Comparison of ENCODE assay signal across 8 cellular contexts in the genomic region with DNA sequence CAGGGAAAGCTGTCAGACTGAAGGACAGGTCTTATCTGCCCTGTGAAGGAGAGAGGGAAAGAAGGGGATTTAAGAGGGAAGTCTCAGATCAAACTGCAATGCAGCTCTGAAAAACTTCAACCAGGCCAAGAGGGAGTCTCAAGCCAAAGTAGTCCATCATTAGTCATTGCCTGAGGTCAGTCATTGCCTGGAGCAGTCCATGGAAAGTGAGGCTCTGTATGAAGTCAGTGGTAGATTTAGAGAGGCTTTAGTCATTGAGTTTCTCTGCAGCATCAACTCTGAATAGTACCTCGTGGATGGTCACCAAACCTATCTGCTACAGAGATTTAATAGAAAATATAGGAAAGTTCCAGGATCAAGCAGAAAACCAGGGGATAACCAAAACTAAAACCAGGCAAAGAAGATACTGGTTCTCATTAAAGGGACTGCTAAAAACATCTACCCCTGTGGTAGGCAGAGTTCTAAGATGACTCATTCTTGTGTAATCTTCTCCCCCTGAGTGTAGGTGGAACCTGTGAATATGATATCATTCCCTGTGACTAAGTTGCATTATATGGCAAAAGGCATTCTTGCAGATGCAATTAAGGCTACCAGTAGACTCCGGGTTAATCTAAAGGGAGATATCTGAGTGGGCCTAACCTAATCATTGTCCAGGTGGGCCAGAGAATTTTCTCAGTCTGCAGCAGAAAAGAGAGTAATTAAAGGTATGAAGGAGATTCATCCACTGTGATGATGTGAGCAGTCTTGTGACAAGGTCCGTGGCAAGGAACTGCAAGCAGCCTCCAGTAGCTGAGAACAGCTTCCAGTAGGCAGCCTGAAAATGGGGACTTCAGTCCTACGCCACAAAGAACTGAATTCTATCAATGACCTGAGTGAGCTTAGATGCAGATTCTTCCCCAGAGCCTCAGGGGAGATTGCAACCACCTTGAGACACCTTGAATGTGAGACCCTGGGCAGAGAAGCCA.
A peak's percentile ranks its signal among the peaks of the same experiment; 100 is the strongest.
DNase-seq lines count a peak whose midpoint lies in the region; ATAC-seq and TF ChIP-seq lines count a peak whose summit lies in the region.

No MANE protein-coding gene starts in this region.

- TF ChIP-seq POLR2A in NB4 (IDR thresholded peaks at IDR 0.05; ENCODE audit: extremely low read depth, insufficient read length), result no peak

- intact Hi-C loops in head of caudate nucleus (cut with DNase I), result no loop called here

- H3K23me2 ChIP-seq in H9 (ENCODE audit: insufficient read length, low read depth, low read length, poor library complexity, severe bottlenecking), result no peaks in the 10 kb centered on the region

- no peaks in the 10 kb centered on the region for H3K79me1 ChIP-seq in H9 (ENCODE audit: insufficient read depth, low read depth, low read length, poor library complexity, severe bottlenecking)

- no peak overlapping the region for H4K91ac ChIP-seq in H9 (ENCODE audit: insufficient read length, low read depth, low read length)

- no peak overlapping the region for H3K23ac ChIP-seq in H9 (ENCODE audit: insufficient read length, low read depth, low read length)

- H3K79me2 ChIP-seq in H9 (ENCODE audit: insufficient read depth, low read length), result no peaks in the 10 kb centered on the region

- no peaks in the 10 kb centered on the region for H3K9me3 Mint-ChIP-seq in H9

- H3T11ph ChIP-seq in H9 (ENCODE audit: low read length), result no peak overlapping the region

- H2BK20ac ChIP-seq in H9 (ENCODE audit: low read depth, low read length, poor library complexity, severe bottlenecking), result no peak overlapping the region

- no peaks in the 10 kb centered on the region for H3K4me1 ChIP-seq in H9 (ENCODE audit: insufficient read depth, low read length)

- H3K27ac ChIP-seq in H9 (ENCODE audit: insufficient read length, low read depth, low read length), result no peak overlapping the region

- no peak overlapping the region for H2BK12ac ChIP-seq in H9 (ENCODE audit: insufficient read length, low read depth, low read length)

- no peak for TF ChIP-seq CTCF in NB4 (IDR thresholded peaks at IDR 0.05; ENCODE audit: low read depth, low read length)
- no peak for TF ChIP-seq CTCF in H9 (conservative IDR thresholded peaks at IDR 0.05)

- H3K9ac ChIP-seq in H9 (ENCODE audit: extremely low read depth, insufficient read length, low read length), result no peak overlapping the region

- no peak overlapping the region for H3K4me2 ChIP-seq in H9 (ENCODE audit: insufficient read depth, insufficient read length, low read length)

- H4K8ac ChIP-seq in H9 (replicated peaks; ENCODE audit: insufficient read length, low read depth, low read length), result no peak overlapping the region

- ATAC-seq in GM18873 (IDR thresholded peaks at IDR 0.05; ENCODE audit: low FRiP score, unreplicated experiment), result no peak

- no CpG with 5 or more reads among the region's 4 CpGs for WGBS in H9 (ENCODE audit: extremely low coverage, insufficient read length, low lambda C conversion rate)

- H2AK5ac ChIP-seq in H9 (ENCODE audit: insufficient read length, low read length), result no peak overlapping the region

- no peaks in the 10 kb centered on the region for H3K27me3 ChIP-seq in H9 (ENCODE audit: insufficient read depth, low read length)

- no peak overlapping the region for H3K56ac ChIP-seq in H9 (ENCODE audit: insufficient read length, low read depth, low read length)

- no peaks in the 10 kb centered on the region for H3K36me3 Mint-ChIP-seq in H9 (ENCODE audit: insufficient read depth in 1 of 3, low read depth in 3 of 3)

- H3K27me3 Mint-ChIP-seq in H9 (ENCODE audit: low read depth), result no peaks in the 10 kb centered on the region; the same call in none of the 2 replicates

- H3K4me3 Mint-ChIP-seq in H9, result no peak overlapping the region

- H3K4me3 ChIP-seq in NB4 (ENCODE audit: low read depth, low read length), result no peak overlapping the region

- H3K4me1 Mint-ChIP-seq in H9, result peaks cover 0 to 8% of the 10 kb centered on the region in 2 experiments; a peak in 3 of 4 replicates

- no peak overlapping the region for H3K4ac ChIP-seq in H9 (ENCODE audit: low read depth, low read length)

- H2BK120ac ChIP-seq in H9 (ENCODE audit: low read depth, low read length, poor library complexity, severe bottlenecking), result no peak overlapping the region

- H4K20me1 ChIP-seq in H9 (ENCODE audit: control insufficient read depth, insufficient read depth, insufficient read length), result no peaks in the 10 kb centered on the region

- no peak overlapping the region for H3K14ac ChIP-seq in H9 (ENCODE audit: insufficient read depth, low read length)

- no peak overlapping the region for H2BK15ac ChIP-seq in H9 (ENCODE audit: low read depth, low read length)

- no peak overlapping the region for H3K27ac Mint-ChIP-seq in H9

- no peak overlapping the region for H3K18ac ChIP-seq in H9 (ENCODE audit: insufficient read length, low read depth, low read length)

- peak; percentile 51 for DNase-seq in ELR (ENCODE audit: low read depth)
- peak; percentile 71 for DNase-seq in H4 (ENCODE audit: low spot score)
- peak; percentile 26 for DNase-seq in NB4 (ENCODE audit: low read depth)
- peak in 22 of 42 donors; percentile 2 to 56 (median 22) for DNase-seq in head of caudate nucleus
- no peak for DNase-seq in H9
- DNase-seq in Kasumi-1 (lab: John Stamatoyannopoulos, UW), result no peak
- DNase-seq in activated naive CD4-positive, alpha-beta T cell (lab: John Stamatoyannopoulos, UW), result no peak

- no peaks in the 10 kb centered on the region for H3K9me3 ChIP-seq in H9 (ENCODE audit: control insufficient read depth, low read depth, low read length)

- no peak overlapping the region for H4K5ac ChIP-seq in H9 (ENCODE audit: insufficient read length, low read depth, low read length)

- H2AFZ ChIP-seq in H9 (ENCODE audit: low read length), result no peak overlapping the region

- no peak overlapping the region for H2BK5ac ChIP-seq in H9 (ENCODE audit: insufficient read length, low read length)

Comparison
In these comparisons a context has a peak if more than half of its experiments do, and no peak if none do; other contexts are left out.
1. DNase-seq: peak in ELR (single experiment), H4 (single experiment), NB4 (single experiment) and head of caudate nucleus (22 of 42); none in H9 (single experiment), Kasumi-1 (0 of 2) and activated naive CD4-positive, alpha-beta T cell (0 of 4).